In the genomic region with DNA sequence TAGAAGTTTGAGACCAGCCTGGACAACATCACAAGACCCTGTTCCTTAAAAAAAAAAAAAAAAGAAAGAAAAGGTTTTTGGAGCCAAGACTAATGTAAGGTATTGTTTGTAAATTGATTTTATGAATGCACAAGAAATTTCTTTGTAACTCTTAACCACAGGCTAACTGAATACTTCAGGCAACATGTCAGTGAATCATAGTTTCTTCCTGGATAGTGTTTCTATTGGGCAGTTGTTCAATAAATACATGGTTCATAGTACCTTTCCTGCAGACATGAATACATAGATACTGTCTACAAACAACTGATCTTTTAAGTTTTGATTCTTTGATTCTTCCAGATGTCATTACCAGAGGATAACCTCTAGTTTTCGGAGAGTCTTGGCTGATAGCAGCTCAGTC, we compare ENCODE assay signal across 1 cellular context.
TF ChIP-seq lines count a peak whose summit lies in the region.

No MANE protein-coding gene starts in this region.

TF ChIP-seq in HepG2, 621 proteins besides CTCF, POLR2A, EP300 and RAD21:
- no peak for TF ChIP-seq REPIN1 (CRISPR knock-in tag; IDR thresholded peaks at IDR 0.05; ENCODE audit: borderline replicate concordance, low read depth)
- TF ChIP-seq ZKSCAN8 (CRISPR knock-in tag; IDR thresholded peaks at IDR 0.05; ENCODE audit: borderline replicate concordance), result no peak
- TF ChIP-seq MXD4 (CRISPR knock-in tag; IDR thresholded peaks at IDR 0.05), result no peak
- TF ChIP-seq PHF20 (CRISPR knock-in tag; IDR thresholded peaks at IDR 0.05), result no peak
- TF ChIP-seq RBFOX2 (IDR thresholded peaks at IDR 0.05; ENCODE audit: low read depth, low read length), result 0 out of 2 replicates have a peak, but pooled peaks have one; percentile 22
- TF ChIP-seq, protein P1, sequence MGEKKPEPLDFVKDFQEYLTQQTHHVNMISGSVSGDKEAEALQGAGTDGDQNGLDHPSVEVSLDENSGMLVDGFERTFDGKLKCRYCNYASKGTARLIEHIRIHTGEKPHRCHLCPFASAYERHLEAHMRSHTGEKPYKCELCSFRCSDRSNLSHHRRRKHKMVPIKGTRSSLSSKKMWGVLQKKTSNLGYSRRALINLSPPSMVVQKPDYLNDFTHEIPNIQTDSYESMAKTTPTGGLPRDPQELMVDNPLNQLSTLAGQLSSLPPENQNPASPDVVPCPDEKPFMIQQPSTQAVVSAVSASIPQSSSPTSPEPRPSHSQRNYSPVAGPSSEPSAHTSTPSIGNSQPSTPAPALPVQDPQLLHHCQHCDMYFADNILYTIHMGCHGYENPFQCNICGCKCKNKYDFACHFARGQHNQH (CRISPR knock-in tag; IDR thresholded peaks at IDR 0.05), result 0 out of 2 replicates have a peak, but pooled peaks have one; percentile 11
